9 cellular contexts compared by ENCODE assay signal in genomic region chr22:17705565-17706450, GRCh38.
DNase-seq lines count a peak whose midpoint lies in the region; ATAC-seq and TF ChIP-seq lines count a peak whose summit lies in the region.
"Had no signal": no experiment of that assay in that cellular context is flagged by ENCODE, and none has a peak within 500 bp of the region (broad histone marks: within the 10 kb centered on the region; RNA-seq: fewer than 3 reads in every experiment).

No MANE protein-coding gene starts in this region.

- TF ChIP-seq CTCF in liver (IDR thresholded peaks at IDR 0.05; ENCODE audit: low read depth, low read length, missing input control) (no peak), upper lobe of right lung (IDR thresholded peaks at IDR 0.05) (no peak)

- DNase-seq in activated T-helper 2 cell treated with anti-CD3 and anti-CD28 coated beads, Interferon-gamma antibody, Interleukin-2, Interleukin-4, amounts not matched to agents 10 μg/mL and 5 μg/mL and 100 μg/mL, durations not matched to agents 14 hours and 24 hours and 36 hours (ENCODE audit: low spot score) = no peak
- no peak for DNase-seq in upper lobe of right lung
- DNase-seq in activated CD8-positive, alpha-beta memory T cell treated with anti-CD3 and anti-CD28 coated beads, Interleukin-2, amount 50 U/mL, for 4 hours = no peak
- DNase-seq: pancreas had no signal

- TF ChIP-seq RAD21 in liver (IDR thresholded peaks at IDR 0.05) = no peak

- H3K4me3 ChIP-seq in BLaER1 treated with 17β-estradiol and CSF1 and Interleukin-3, amounts not matched to agents 10 nM and 100 nM = peak overlapping the region in 6 of 10 experiments; percentile 5 to 31 (median 20); a peak in 7 of 20 replicates
- H3K4me3 ChIP-seq in liver (ENCODE audit: low read depth in 1 of 3, low read length in 3 of 3) (peak overlapping the region in 1 of 3 donors; percentile 35), upper lobe of right lung (peak overlapping the region; percentile 39)

- H3K9me3 Mint-ChIP-seq in activated T-helper 2 cell treated with anti-CD3 and anti-CD28 coated beads, Interferon-gamma antibody, Interleukin-2, Interleukin-4, amounts not matched to agents 10 μg/mL and 5 μg/mL and 100 μg/mL, durations not matched to agents 14 hours and 24 hours and 36 hours = no peaks in the 10 kb centered on the region

- peak overlapping the region; percentile 61 for H3K4me3 Mint-ChIP-seq in activated T-helper 2 cell treated with anti-CD3 and anti-CD28 coated beads, Interferon-gamma antibody, Interleukin-2, Interleukin-4, amounts not matched to agents 10 μg/mL and 5 μg/mL and 100 μg/mL, durations not matched to agents 14 hours and 24 hours and 36 hours (ENCODE audit: low read depth)

- peak overlapping the region; percentile 89 for H3K27ac Mint-ChIP-seq in activated T-helper 2 cell treated with anti-CD3 and anti-CD28 coated beads, Interferon-gamma antibody, Interleukin-2, Interleukin-4, amounts not matched to agents 10 μg/mL and 5 μg/mL and 100 μg/mL, durations not matched to agents 14 hours and 24 hours and 36 hours

- peaks cover 31 to 69% (median 57%) of the 10 kb centered on the region in 11 experiments for H3K36me3 ChIP-seq in BLaER1 treated with 17β-estradiol and CSF1 and Interleukin-3, amounts not matched to agents 10 nM and 100 nM
- H3K36me3 ChIP-seq in liver (ENCODE audit: control insufficient read depth in 4 of 4, insufficient read depth in 3 of 4, low read depth in 1 of 4, low read length in 3 of 4) (peaks cover 2 to 8% (median 4%) of the 10 kb centered on the region in 4 donors), upper lobe of right lung (peaks cover 21% of the 10 kb centered on the region)
- H3K36me3 ChIP-seq: pancreas had no signal

- no peaks in the 10 kb centered on the region for H3K27me3 Mint-ChIP-seq in activated T-helper 2 cell treated with anti-CD3 and anti-CD28 coated beads, Interferon-gamma antibody, Interleukin-2, Interleukin-4, amounts not matched to agents 10 μg/mL and 5 μg/mL and 100 μg/mL, durations not matched to agents 14 hours and 24 hours and 36 hours (ENCODE audit: low read depth)

- no peaks in the 10 kb centered on the region for H3K27me3 ChIP-seq in BLaER1 treated with 17β-estradiol and CSF1 and Interleukin-3, amounts not matched to agents 10 nM and 100 nM
- no peaks in the 10 kb centered on the region for H3K27me3 ChIP-seq in liver (ENCODE audit: control insufficient read depth in 4 of 4, insufficient read depth in 4 of 4, low read length in 3 of 4)
- H3K27me3 ChIP-seq in upper lobe of right lung = no peaks in the 10 kb centered on the region
- H3K27me3 ChIP-seq: pancreas had no signal

- WGBS in liver = 85% methylated on average over 11 of the region's 11 CpGs

- H3K4me1 ChIP-seq in BLaER1 treated with 17β-estradiol and CSF1 and Interleukin-3, amounts not matched to agents 10 nM and 100 nM = peaks cover 12 to 29% (median 22%) of the 10 kb centered on the region in 10 experiments
- peaks cover 2 to 18% (median 5%) of the 10 kb centered on the region in 4 donors for H3K4me1 ChIP-seq in liver (ENCODE audit: control insufficient read depth in 4 of 4, insufficient read depth in 4 of 4, low read length in 3 of 4)
- peaks cover 16% of the 10 kb centered on the region for H3K4me1 ChIP-seq in upper lobe of right lung

- H3K4me1 Mint-ChIP-seq in activated T-helper 2 cell treated with anti-CD3 and anti-CD28 coated beads, Interferon-gamma antibody, Interleukin-2, Interleukin-4, amounts not matched to agents 10 μg/mL and 5 μg/mL and 100 μg/mL, durations not matched to agents 14 hours and 24 hours and 36 hours (ENCODE audit: low read depth) = peaks cover 17% of the 10 kb centered on the region

- peak; percentile 9 for ATAC-seq in HG02763 (IDR thresholded peaks at IDR 0.05; ENCODE audit: unreplicated experiment)
- no peak for ATAC-seq in upper lobe of right lung
- no peak for ATAC-seq in GM18873 (IDR thresholded peaks at IDR 0.05; ENCODE audit: low FRiP score, unreplicated experiment)
- no peak for ATAC-seq in HG03039 (IDR thresholded peaks at IDR 0.05; ENCODE audit: unreplicated experiment)

- peak overlapping the region; percentile 57 to 88 (median 74) for H3K4me2 ChIP-seq in BLaER1 treated with 17β-estradiol and CSF1 and Interleukin-3, amounts not matched to agents 10 nM and 100 nM

- peaks cover 0 to 6% (median 0%) of the 10 kb centered on the region in 11 experiments; a peak in 3 of 22 replicates for H4K20me1 ChIP-seq in BLaER1 treated with 17β-estradiol and CSF1 and Interleukin-3, amounts not matched to agents 10 nM and 100 nM

- peak overlapping the region; percentile 10 to 84 (median 72); a peak in 21 of 22 replicates for H3K27ac ChIP-seq in BLaER1 treated with 17β-estradiol and CSF1 and Interleukin-3, amounts not matched to agents 10 nM and 100 nM
- peak overlapping the region; percentile 60 to 66 for H3K27ac ChIP-seq in liver (ENCODE audit: low read depth in 1 of 2, low read length in 2 of 2)
- peak overlapping the region; percentile 75 for H3K27ac ChIP-seq in upper lobe of right lung

- peak overlapping the region; percentile 46 to 76 (median 66); a peak in 19 of 22 replicates for H3K9ac ChIP-seq in BLaER1 treated with 17β-estradiol and CSF1 and Interleukin-3, amounts not matched to agents 10 nM and 100 nM
- H3K9ac ChIP-seq in liver (ENCODE audit: low read depth in 1 of 2, low read length in 2 of 2) = peak overlapping the region; percentile 56 to 63

- H3K9me3 ChIP-seq in BLaER1 treated with 17β-estradiol and CSF1 and Interleukin-3, amounts not matched to agents 10 nM and 100 nM (replicated peaks in 1 of 11) = no peaks in the 10 kb centered on the region
- H3K9me3 ChIP-seq in liver (ENCODE audit: control insufficient read depth in 4 of 4, low read length in 3 of 4) (no peaks in the 10 kb centered on the region), upper lobe of right lung (no peaks in the 10 kb centered on the region)
- H3K9me3 ChIP-seq: pancreas had no signal

- H3K36me3 Mint-ChIP-seq in activated T-helper 2 cell treated with anti-CD3 and anti-CD28 coated beads, Interferon-gamma antibody, Interleukin-2, Interleukin-4, amounts not matched to agents 10 μg/mL and 5 μg/mL and 100 μg/mL, durations not matched to agents 14 hours and 24 hours and 36 hours (ENCODE audit: low read depth) = peaks cover 23% of the 10 kb centered on the region

- intact Hi-C loops in activated T-helper 2 cell treated with anti-CD3 and anti-CD28 coated beads, Interferon-gamma antibody, Interleukin-2, Interleukin-4, amounts not matched to agents 10 μg/mL and 5 μg/mL and 100 μg/mL, durations not matched to agents 14 hours and 24 hours and 36 hours (cut with micrococcal nuclease) = loop anchor here (2.0 to 5.0 kb wide), 3 partner anchors 34 to 67 kb away; partner anchors contain the start of gene BCL2L13
- intact Hi-C loops in upper lobe of right lung (cut with DNase I) = no loop called here

TF ChIP-seq in liver, 16 proteins besides CTCF, POLR2A, EP300 and RAD21:
- TF ChIP-seq FOXA2 (IDR thresholded peaks at IDR 0.05) (no peak), SP1 (IDR thresholded peaks at IDR 0.05) (no peak), GABPA (IDR thresholded peaks at IDR 0.05 in 1 of 2, conservative IDR thresholded peaks at IDR 0.05 in 1 of 2) (no peak), TAF1 (conservative IDR thresholded peaks at IDR 0.05) (no peak), EGR1 (IDR thresholded peaks at IDR 0.05; ENCODE audit: low read depth in 2 of 2) (no peak), NR2F2 (IDR thresholded peaks at IDR 0.05) (no peak), HNF4A (conservative IDR thresholded peaks at IDR 0.05) (no peak), RXRA (IDR thresholded peaks at IDR 0.05) (no peak), FOXA1 (IDR thresholded peaks at IDR 0.05) (no peak), HNF4G (IDR thresholded peaks at IDR 0.05) (no peak), REST (IDR thresholded peaks at IDR 0.05) (no peak), JUND (IDR thresholded peaks at IDR 0.05) (no peak)
- TF ChIP-seq, protein P1, sequence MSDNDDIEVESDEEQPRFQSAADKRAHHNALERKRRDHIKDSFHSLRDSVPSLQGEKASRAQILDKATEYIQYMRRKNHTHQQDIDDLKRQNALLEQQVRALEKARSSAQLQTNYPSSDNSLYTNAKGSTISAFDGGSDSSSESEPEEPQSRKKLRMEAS (IDR thresholded peaks at IDR 0.05) = no peak
- TF ChIP-seq, protein P2, sequence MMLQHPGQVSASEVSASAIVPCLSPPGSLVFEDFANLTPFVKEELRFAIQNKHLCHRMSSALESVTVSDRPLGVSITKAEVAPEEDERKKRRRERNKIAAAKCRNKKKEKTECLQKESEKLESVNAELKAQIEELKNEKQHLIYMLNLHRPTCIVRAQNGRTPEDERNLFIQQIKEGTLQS (IDR thresholded peaks at IDR 0.05) = no peak
